Comparison of ENCODE assay signal across 1 cellular context in the genomic region with DNA sequence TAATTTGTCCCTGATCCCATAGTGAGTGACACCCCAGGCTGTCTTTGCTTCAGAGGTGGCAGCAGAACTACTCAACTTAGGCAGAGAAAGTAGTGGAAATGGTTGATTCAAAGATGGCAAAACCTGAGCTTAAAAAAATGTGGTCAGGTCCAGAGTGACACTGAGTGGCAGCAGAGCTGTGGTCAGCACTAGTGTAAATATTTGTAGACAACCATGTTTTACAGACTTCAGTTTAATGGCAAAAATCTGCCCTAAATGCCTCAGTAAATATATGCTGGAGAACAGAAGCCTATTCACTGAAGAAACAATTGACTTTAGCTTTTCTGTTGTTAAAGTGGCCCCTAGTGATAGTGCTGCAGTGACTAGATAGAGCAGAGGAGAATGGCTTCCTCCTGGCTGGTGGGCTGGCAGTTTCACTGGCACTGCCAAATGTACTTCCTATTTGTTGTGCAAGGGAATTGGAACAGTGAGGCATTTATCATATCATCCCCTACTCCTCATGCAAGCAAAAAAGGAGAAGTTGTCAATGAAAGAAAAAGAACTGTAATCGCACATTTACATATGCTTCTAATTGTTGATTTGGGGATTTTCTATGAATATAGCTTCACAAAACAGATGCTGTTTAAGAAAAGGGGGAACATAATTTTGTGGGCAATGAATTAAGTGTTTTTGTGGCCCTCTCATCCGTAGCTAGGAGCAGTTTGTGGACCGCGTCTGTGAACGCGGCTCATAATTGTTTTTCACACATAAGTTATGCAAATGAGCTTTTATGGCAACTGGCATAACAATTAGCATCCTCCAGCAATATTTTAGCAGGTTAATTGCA.
TF ChIP-seq lines count a peak whose summit lies in the region.

No MANE protein-coding gene starts in this region.

TF ChIP-seq in IMR-90, 13 proteins besides CTCF, POLR2A, EP300 and RAD21:
- TF ChIP-seq FOS (IDR thresholded peaks at IDR 0.05; ENCODE audit: low read depth, low read length) = no peak
- no peak for TF ChIP-seq RFX5 (IDR thresholded peaks at IDR 0.05; ENCODE audit: low read depth, low read length)
- TF ChIP-seq CEBPB (IDR thresholded peaks at IDR 0.05; ENCODE audit: low read depth, low read length) = no peak
- TF ChIP-seq BHLHE40 (IDR thresholded peaks at IDR 0.05; ENCODE audit: low read depth, low read length) = no peak
- no peak for TF ChIP-seq RCOR1 (IDR thresholded peaks at IDR 0.05; ENCODE audit: insufficient replicate concordance, low read length)
- no peak for TF ChIP-seq MAFK (IDR thresholded peaks at IDR 0.05; ENCODE audit: low read depth, low read length)
- TF ChIP-seq, protein P1, sequence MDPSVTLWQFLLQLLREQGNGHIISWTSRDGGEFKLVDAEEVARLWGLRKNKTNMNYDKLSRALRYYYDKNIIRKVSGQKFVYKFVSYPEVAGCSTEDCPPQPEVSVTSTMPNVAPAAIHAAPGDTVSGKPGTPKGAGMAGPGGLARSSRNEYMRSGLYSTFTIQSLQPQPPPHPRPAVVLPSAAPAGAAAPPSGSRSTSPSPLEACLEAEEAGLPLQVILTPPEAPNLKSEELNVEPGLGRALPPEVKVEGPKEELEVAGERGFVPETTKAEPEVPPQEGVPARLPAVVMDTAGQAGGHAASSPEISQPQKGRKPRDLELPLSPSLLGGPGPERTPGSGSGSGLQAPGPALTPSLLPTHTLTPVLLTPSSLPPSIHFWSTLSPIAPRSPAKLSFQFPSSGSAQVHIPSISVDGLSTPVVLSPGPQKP (IDR thresholded peaks at IDR 0.05; ENCODE audit: borderline replicate concordance, low read depth, low read length) = no peak
- TF ChIP-seq, protein P2, sequence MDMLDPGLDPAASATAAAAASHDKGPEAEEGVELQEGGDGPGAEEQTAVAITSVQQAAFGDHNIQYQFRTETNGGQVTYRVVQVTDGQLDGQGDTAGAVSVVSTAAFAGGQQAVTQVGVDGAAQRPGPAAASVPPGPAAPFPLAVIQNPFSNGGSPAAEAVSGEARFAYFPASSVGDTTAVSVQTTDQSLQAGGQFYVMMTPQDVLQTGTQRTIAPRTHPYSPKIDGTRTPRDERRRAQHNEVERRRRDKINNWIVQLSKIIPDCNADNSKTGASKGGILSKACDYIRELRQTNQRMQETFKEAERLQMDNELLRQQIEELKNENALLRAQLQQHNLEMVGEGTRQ (IDR thresholded peaks at IDR 0.05; ENCODE audit: low read depth, low read length) = no peak
- no peak for TF ChIP-seq CHD1 (IDR thresholded peaks at IDR 0.05; ENCODE audit: low read depth, low read length)
- no peak for TF ChIP-seq MAZ (IDR thresholded peaks at IDR 0.05; ENCODE audit: borderline replicate concordance, low read depth, low read length)
- no peak for TF ChIP-seq NFE2L2 (IDR thresholded peaks at IDR 0.05; ENCODE audit: low read depth, low read length)
